In genomic region chr15:63504247-63504978, GRCh38 we compare ENCODE assay signal across 1 cellular context.
TF ChIP-seq lines count a peak whose summit lies in the region.

A gene with protein sequence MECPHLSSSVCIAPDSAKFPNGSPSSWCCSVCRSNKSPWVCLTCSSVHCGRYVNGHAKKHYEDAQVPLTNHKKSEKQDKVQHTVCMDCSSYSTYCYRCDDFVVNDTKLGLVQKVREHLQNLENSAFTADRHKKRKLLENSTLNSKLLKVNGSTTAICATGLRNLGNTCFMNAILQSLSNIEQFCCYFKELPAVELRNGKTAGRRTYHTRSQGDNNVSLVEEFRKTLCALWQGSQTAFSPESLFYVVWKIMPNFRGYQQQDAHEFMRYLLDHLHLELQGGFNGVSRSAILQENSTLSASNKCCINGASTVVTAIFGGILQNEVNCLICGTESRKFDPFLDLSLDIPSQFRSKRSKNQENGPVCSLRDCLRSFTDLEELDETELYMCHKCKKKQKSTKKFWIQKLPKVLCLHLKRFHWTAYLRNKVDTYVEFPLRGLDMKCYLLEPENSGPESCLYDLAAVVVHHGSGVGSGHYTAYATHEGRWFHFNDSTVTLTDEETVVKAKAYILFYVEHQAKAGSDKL (plus strand): TSS chr15:63504593. CDS start chr15:63504740, 147 bp downstream.

TF ChIP-seq in HepG2, 621 proteins besides CTCF, POLR2A, EP300 and RAD21 (continued from another document and continues in another):
- TF ChIP-seq THRA (CRISPR knock-in tag; IDR thresholded peaks at IDR 0.05; ENCODE audit: borderline replicate concordance) (peak; percentile 67), HDAC1 (CRISPR knock-in tag; IDR thresholded peaks at IDR 0.05) (peak; percentile 78; the same call in 1 of the 2 replicates), ZNF124 (CRISPR knock-in tag; IDR thresholded peaks at IDR 0.05) (peak; percentile 41; the same call in 1 of the 2 replicates), PAX8 (CRISPR knock-in tag; IDR thresholded peaks at IDR 0.05; ENCODE audit: borderline replicate concordance) (no peak), ARHGAP35 (CRISPR knock-in tag; IDR thresholded peaks at IDR 0.05; ENCODE audit: borderline replicate concordance) (no peak), RNF219 (CRISPR knock-in tag; IDR thresholded peaks at IDR 0.05) (no peak; the same call in 1 of the 2 replicates), ZNF619 (CRISPR knock-in tag; IDR thresholded peaks at IDR 0.05) (no peak), NFE2L2 (IDR thresholded peaks at IDR 0.05; ENCODE audit: low read length) (no peak), PBX3 (CRISPR knock-in tag; IDR thresholded peaks at IDR 0.05; ENCODE audit: borderline replicate concordance) (no peak), ZBTB21 (CRISPR knock-in tag; IDR thresholded peaks at IDR 0.05) (no peak), YEATS4 (CRISPR knock-in tag; IDR thresholded peaks at IDR 0.05; ENCODE audit: borderline replicate concordance) (no peak; the same call in none of the 2 replicates), ZFY (CRISPR knock-in tag; IDR thresholded peaks at IDR 0.05) (peak; percentile 91), PHF20 (CRISPR knock-in tag; IDR thresholded peaks at IDR 0.05) (peak; percentile 37; the same call in 1 of the 2 replicates), SMAD3 (CRISPR knock-in tag; IDR thresholded peaks at IDR 0.05) (peak; percentile 76), ISL2 (CRISPR knock-in tag; IDR thresholded peaks at IDR 0.05) (peak; percentile 85), ZNF350 (CRISPR knock-in tag; IDR thresholded peaks at IDR 0.05; ENCODE audit: borderline replicate concordance, low read depth) (peak; percentile 64; the same call in 1 of the 2 replicates), TBX3 (IDR thresholded peaks at IDR 0.05; ENCODE audit: borderline replicate concordance) (no peak), ZNF773 (CRISPR knock-in tag; IDR thresholded peaks at IDR 0.05; ENCODE audit: borderline replicate concordance) (no peak), IKZF4 (CRISPR knock-in tag; IDR thresholded peaks at IDR 0.05; ENCODE audit: borderline replicate concordance, low read depth, not compliant biosample characterization) (no peak), ZNF10 (CRISPR knock-in tag; IDR thresholded peaks at IDR 0.05; ENCODE audit: borderline replicate concordance, low read depth) (no peak), SRSF4 (IDR thresholded peaks at IDR 0.05; ENCODE audit: low read depth, low read length, poor library complexity, severe bottlenecking) (no peak), ZNF674 (CRISPR knock-in tag; IDR thresholded peaks at IDR 0.05; ENCODE audit: low read depth) (no peak), SATB2 (CRISPR knock-in tag; IDR thresholded peaks at IDR 0.05) (no peak), GATAD1 (CRISPR knock-in tag; IDR thresholded peaks at IDR 0.05) (peak; percentile 68), TP53 (CRISPR knock-in tag; conservative IDR thresholded peaks at IDR 0.05) (no peak), ERF (CRISPR knock-in tag; IDR thresholded peaks at IDR 0.05) (peak; percentile 68; the same call in 1 of the 2 replicates), XRCC5 (optimal IDR thresholded peaks at IDR 0.05; ENCODE audit: low read length) (peak; percentile 91), ZSCAN5A (CRISPR knock-in tag; IDR thresholded peaks at IDR 0.05; ENCODE audit: borderline replicate concordance) (no peak), MEF2D (CRISPR knock-in tag; IDR thresholded peaks at IDR 0.05) (no peak), PRPF4 (IDR thresholded peaks at IDR 0.05; ENCODE audit: low read depth, low read length, poor library complexity, severe bottlenecking) (no peak), ZNF451 (CRISPR knock-in tag; IDR thresholded peaks at IDR 0.05) (no peak), ZNF761 (CRISPR knock-in tag; conservative IDR thresholded peaks at IDR 0.05) (no peak), FOXP4 (CRISPR knock-in tag; IDR thresholded peaks at IDR 0.05) (no peak), CCDC6 (CRISPR knock-in tag; IDR thresholded peaks at IDR 0.05) (peak; percentile 81), ZNF614 (CRISPR knock-in tag; IDR thresholded peaks at IDR 0.05; ENCODE audit: borderline replicate concordance) (peak; percentile 22; the same call in 1 of the 2 replicates), SRSF9 (IDR thresholded peaks at IDR 0.05; ENCODE audit: borderline replicate concordance, insufficient read depth, low read depth, low read length, poor library complexity, severe bottlenecking) (no peak), SAP130 (CRISPR knock-in tag; IDR thresholded peaks at IDR 0.05; ENCODE audit: low read depth) (peak; percentile 77)
- TF ChIP-seq, protein P1, sequence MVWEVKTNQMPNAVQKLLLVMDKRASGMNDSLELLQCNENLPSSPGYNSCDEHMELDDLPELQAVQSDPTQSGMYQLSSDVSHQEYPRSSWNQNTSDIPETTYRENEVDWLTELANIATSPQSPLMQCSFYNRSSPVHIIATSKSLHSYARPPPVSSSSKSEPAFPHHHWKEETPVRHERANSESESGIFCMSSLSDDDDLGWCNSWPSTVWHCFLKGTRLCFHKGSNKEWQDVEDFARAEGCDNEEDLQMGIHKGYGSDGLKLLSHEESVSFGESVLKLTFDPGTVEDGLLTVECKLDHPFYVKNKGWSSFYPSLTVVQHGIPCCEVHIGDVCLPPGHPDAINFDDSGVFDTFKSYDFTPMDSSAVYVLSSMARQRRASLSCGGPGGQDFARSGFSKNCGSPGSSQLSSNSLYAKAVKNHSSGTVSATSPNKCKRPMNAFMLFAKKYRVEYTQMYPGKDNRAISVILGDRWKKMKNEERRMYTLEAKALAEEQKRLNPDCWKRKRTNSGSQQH (CRISPR knock-in tag; IDR thresholded peaks at IDR 0.05; ENCODE audit: low read depth) = peak; percentile 87; the same call in 1 of the 2 replicates
- TF ChIP-seq, protein P2, sequence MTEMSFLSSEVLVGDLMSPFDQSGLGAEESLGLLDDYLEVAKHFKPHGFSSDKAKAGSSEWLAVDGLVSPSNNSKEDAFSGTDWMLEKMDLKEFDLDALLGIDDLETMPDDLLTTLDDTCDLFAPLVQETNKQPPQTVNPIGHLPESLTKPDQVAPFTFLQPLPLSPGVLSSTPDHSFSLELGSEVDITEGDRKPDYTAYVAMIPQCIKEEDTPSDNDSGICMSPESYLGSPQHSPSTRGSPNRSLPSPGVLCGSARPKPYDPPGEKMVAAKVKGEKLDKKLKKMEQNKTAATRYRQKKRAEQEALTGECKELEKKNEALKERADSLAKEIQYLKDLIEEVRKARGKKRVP (CRISPR knock-in tag; IDR thresholded peaks at IDR 0.05) = peak in 1 of 2 experiments; percentile 6; a peak in 1 of 4 replicates
- TF ChIP-seq, protein P3, sequence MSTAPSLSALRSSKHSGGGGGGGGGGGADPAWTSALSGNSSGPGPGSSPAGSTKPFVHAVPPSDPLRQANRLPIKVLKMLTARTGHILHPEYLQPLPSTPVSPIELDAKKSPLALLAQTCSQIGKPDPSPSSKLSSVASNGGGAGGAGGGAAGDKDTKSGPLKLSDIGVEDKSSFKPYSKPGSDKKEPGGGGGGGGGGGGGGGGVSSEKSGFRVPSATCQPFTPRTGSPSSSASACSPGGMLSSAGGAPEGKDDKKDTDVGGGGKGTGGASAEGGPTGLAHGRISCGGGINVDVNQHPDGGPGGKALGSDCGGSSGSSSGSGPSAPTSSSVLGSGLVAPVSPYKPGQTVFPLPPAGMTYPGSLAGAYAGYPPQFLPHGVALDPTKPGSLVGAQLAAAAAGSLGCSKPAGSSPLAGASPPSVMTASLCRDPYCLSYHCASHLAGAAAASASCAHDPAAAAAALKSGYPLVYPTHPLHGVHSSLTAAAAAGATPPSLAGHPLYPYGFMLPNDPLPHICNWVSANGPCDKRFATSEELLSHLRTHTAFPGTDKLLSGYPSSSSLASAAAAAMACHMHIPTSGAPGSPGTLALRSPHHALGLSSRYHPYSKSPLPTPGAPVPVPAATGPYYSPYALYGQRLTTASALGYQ (CRISPR knock-in tag; IDR thresholded peaks at IDR 0.05) = peak; percentile 34; the same call in 1 of the 2 replicates
- TF ChIP-seq, protein P4, sequence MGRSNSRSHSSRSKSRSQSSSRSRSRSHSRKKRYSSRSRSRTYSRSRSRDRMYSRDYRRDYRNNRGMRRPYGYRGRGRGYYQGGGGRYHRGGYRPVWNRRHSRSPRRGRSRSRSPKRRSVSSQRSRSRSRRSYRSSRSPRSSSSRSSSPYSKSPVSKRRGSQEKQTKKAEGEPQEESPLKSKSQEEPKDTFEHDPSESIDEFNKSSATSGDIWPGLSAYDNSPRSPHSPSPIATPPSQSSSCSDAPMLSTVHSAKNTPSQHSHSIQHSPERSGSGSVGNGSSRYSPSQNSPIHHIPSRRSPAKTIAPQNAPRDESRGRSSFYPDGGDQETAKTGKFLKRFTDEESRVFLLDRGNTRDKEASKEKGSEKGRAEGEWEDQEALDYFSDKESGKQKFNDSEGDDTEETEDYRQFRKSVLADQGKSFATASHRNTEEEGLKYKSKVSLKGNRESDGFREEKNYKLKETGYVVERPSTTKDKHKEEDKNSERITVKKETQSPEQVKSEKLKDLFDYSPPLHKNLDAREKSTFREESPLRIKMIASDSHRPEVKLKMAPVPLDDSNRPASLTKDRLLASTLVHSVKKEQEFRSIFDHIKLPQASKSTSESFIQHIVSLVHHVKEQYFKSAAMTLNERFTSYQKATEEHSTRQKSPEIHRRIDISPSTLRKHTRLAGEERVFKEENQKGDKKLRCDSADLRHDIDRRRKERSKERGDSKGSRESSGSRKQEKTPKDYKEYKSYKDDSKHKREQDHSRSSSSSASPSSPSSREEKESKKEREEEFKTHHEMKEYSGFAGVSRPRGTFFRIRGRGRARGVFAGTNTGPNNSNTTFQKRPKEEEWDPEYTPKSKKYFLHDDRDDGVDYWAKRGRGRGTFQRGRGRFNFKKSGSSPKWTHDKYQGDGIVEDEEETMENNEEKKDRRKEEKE (IDR thresholded peaks at IDR 0.05) = no peak
- TF ChIP-seq, protein P5, sequence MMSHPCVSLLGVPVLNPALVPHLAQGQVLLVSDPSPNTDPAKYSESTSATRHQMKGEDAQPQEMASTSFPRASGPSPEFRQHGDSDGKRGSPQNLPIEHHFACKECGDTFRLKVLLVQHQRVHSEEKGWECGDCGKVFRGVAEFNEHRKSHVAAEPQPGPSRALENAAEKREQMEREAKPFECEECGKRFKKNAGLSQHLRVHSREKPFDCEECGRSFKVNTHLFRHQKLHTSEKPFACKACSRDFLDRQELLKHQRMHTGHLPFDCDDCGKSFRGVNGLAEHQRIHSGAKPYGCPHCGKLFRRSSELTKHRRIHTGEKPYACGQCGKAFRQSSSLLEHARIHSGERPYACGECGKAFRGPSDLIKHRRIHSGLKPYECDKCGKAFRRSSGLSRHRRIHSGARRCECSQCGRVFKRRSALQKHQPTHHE (CRISPR knock-in tag; IDR thresholded peaks at IDR 0.05; ENCODE audit: borderline replicate concordance) = no peak; the same call in 1 of the 2 replicates
- TF ChIP-seq, protein P6, sequence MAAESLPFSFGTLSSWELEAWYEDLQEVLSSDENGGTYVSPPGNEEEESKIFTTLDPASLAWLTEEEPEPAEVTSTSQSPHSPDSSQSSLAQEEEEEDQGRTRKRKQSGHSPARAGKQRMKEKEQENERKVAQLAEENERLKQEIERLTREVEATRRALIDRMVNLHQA (CRISPR knock-in tag; IDR thresholded peaks at IDR 0.05) = no peak
